In genomic region chr17:68460096-68460495, GRCh38 we compare ENCODE assay signal across 2 cellular contexts.
TF ChIP-seq lines count a peak whose summit lies in the region.

No MANE protein-coding gene starts in this region.

TF ChIP-seq in HEK293, 187 proteins besides CTCF, POLR2A, EP300 and RAD21 (continued from another document):
- no peak for TF ChIP-seq ZNF10 (tag by site-specific recombination; IDR thresholded peaks at IDR 0.05)

TF ChIP-seq in SK-N-SH, 30 proteins besides CTCF, POLR2A, EP300 and RAD21 (continued from another document):
- TF ChIP-seq TAF1 (IDR thresholded peaks at IDR 0.05; ENCODE audit: borderline replicate concordance, low read depth, low read length): no peak
- no peak for TF ChIP-seq MXI1 (IDR thresholded peaks at IDR 0.05; ENCODE audit: low read depth, low read length)
- TF ChIP-seq TEAD4 (IDR thresholded peaks at IDR 0.05; ENCODE audit: borderline replicate concordance, insufficient read depth): no peak
- no peak for TF ChIP-seq FOXM1 (IDR thresholded peaks at IDR 0.05; ENCODE audit: low read depth)
- no peak for TF ChIP-seq FOXJ3 (CRISPR knock-in tag; IDR thresholded peaks at IDR 0.05)
- TF ChIP-seq GATA2 (CRISPR knock-in tag; IDR thresholded peaks at IDR 0.05): no peak
- TF ChIP-seq FOSL2 (IDR thresholded peaks at IDR 0.05; ENCODE audit: borderline replicate concordance, low read depth): no peak
- no peak for TF ChIP-seq USF1 (IDR thresholded peaks at IDR 0.05; ENCODE audit: borderline replicate concordance, low read depth)
